ENCODE assay signal across 8 cellular contexts in the genomic region with DNA sequence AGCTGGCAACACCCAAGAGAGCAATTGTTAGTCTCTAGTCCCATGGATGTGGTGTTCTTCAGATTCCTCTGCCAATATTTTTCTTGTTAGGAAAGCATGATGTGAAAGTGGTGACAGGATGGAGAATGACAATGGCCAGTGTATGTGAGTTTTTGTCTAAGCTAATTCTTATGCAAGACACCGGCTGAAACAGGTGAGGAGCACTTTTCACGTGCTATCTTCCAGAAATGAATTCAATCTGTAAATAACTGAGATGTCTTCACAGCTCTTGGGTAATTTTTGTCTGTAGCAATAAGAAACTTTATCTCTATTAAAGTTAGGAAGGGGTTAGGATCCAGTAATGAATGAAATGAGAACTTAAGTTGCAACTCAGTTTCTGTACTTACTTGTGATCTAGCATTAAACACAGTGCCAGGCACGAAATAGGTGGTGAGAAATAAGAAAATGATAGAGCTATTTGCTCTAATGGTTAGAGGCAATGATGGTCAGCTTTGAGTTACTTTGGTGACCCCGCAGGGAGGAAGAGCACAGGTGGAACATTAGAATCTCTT. TPM values are rescaled to one million over a fixed set of nuclear protein-coding genes. Genes with fewer than 3 reads are reported as not detected.
A peak's percentile ranks its signal among the peaks of the same experiment; 100 is the strongest.
DNase-seq lines count a peak whose midpoint lies in the region; ATAC-seq, FAIRE-seq and TF ChIP-seq lines count a peak whose summit lies in the region.

No MANE protein-coding gene starts in this region.

- TF ChIP-seq CTCF in Panc1 (IDR thresholded peaks at IDR 0.05), result no peak
- TF ChIP-seq CTCF in fibroblast of lung (conservative IDR thresholded peaks at IDR 0.05 in 1 of 2, IDR thresholded peaks at IDR 0.05 in 1 of 2; ENCODE audit: low read depth in 1 of 2, low read length in 2 of 2), result no peak
- no peak for TF ChIP-seq CTCF in retinal pigment epithelial cell (conservative IDR thresholded peaks at IDR 0.05; ENCODE audit: low read depth, low read length)

- peaks cover 37% of the 10 kb centered on the region for H3K4me1 ChIP-seq in Panc1 (ENCODE audit: control insufficient read depth, insufficient read depth, low read length)
- peaks cover 4% of the 10 kb centered on the region for H3K4me1 ChIP-seq in fibroblast of lung (ENCODE audit: control insufficient read depth, extremely low read depth, insufficient read depth, low read length)

- H3K36me3 ChIP-seq in Panc1 (ENCODE audit: control insufficient read depth, insufficient read depth, low read length) (no peaks in the 10 kb centered on the region; the same call in none of the 2 replicates), fibroblast of lung (ENCODE audit: control insufficient read depth, insufficient read depth, low read length) (no peaks in the 10 kb centered on the region)

- H3K27ac ChIP-seq in Panc1 (ENCODE audit: low read length) (peak overlapping the region; percentile 96), fibroblast of lung (ENCODE audit: insufficient read depth, low read length) (peak overlapping the region; percentile 63)

- H3K9ac ChIP-seq in fibroblast of lung (ENCODE audit: insufficient read depth, low read length), result peak overlapping the region; percentile 75

- peak; percentile 17 for FAIRE-seq in GM12892 (lab: Jason Lieb, UNC)

- H4K20me1 ChIP-seq in fibroblast of lung (ENCODE audit: control insufficient read depth, extremely low read depth, insufficient read depth, low read length), result no peaks in the 10 kb centered on the region

- TF ChIP-seq POLR2A in GM12892 (IDR thresholded peaks at IDR 0.05; ENCODE audit: low read depth, low read length) (no peak), GM18505 (IDR thresholded peaks at IDR 0.05; ENCODE audit: borderline replicate concordance, extremely low read depth, insufficient read depth, insufficient read length) (no peak)

- no peak for DNase-seq in GM12892 (ENCODE audit: insufficient read length)
- no peak for DNase-seq in Panc1 (ENCODE audit: low read depth, low spot score)
- DNase-seq in fibroblast of lung (ENCODE audit: low read depth in 2 of 2), result no peak
- no peak for DNase-seq in retinal pigment epithelial cell (ENCODE audit: low read depth)
- no peak for DNase-seq in NCI-H1105 treated with DMSO at 0.1 percent for 48 hours (lab: John Stamatoyannopoulos, UW)

- intact Hi-C loops in Panc1 (cut with micrococcal nuclease; ENCODE audit: unreplicated experiment), result loop anchor here (10.0 kb wide), 1 partner anchor 147 kb away; no protein-coding TSS in a partner anchor

- H3K9me3 ChIP-seq in Panc1 (ENCODE audit: control insufficient read depth, insufficient read depth, low read depth, low read length), result no peaks in the 10 kb centered on the region
- no peaks in the 10 kb centered on the region for H3K9me3 ChIP-seq in fibroblast of lung (ENCODE audit: control insufficient read depth, insufficient read depth, low read depth, low read length)

- ATAC-seq in Panc1 (no peak), HG03565 (IDR thresholded peaks at IDR 0.05; ENCODE audit: unreplicated experiment) (no peak), GM21529 (IDR thresholded peaks at IDR 0.05; ENCODE audit: unreplicated experiment) (no peak), GM18505 (IDR thresholded peaks at IDR 0.05; ENCODE audit: unreplicated experiment) (no peak)

- POLR2A ChIA-PET in Panc1 (lab: Charles Lee), result interaction anchor here (0.6 kb wide), 1 partner anchor 247 kb away, joined by 5 read pairs; no protein-coding TSS in a partner anchor

- CTCF ChIA-PET in Panc1 (lab: Charles Lee), result no interaction called here

- H3K27me3 ChIP-seq in Panc1 (ENCODE audit: control insufficient read depth, insufficient read depth, low read length) (no peaks in the 10 kb centered on the region), fibroblast of lung (ENCODE audit: control insufficient read depth, insufficient read depth, low read length) (no peaks in the 10 kb centered on the region)

- H3K4me2 ChIP-seq in fibroblast of lung (ENCODE audit: extremely low read depth, insufficient read depth, low read length), result peak overlapping the region; percentile 97

- in situ Hi-C loops in Panc1 (cut with HindIII; ENCODE audit: low pct_unique_long_range_greater_than_20kb, low sequenced_read_pairs), result no loop called here

- H2AFZ ChIP-seq in fibroblast of lung (ENCODE audit: low read length), result peak overlapping the region; percentile 95

- TSS peak; percentile 76 for BruUV-seq in Panc1 (replicated peaks; lab: Mats Ljungman, UMichigan)

- H3K4me3 ChIP-seq in Panc1 (ENCODE audit: low read depth in 2 of 2, low read length in 2 of 2), result peak overlapping the region; percentile 97 to 98
- H3K4me3 ChIP-seq in fibroblast of lung (replicated peaks in 1 of 4; ENCODE audit: control extremely low read depth in 1 of 4, insufficient read depth in 1 of 4, low read depth in 3 of 4, low read length in 4 of 4), result peak overlapping the region; percentile 67 to 79 (median 74)
- H3K4me3 ChIP-seq in retinal pigment epithelial cell (ENCODE audit: low read length), result peak overlapping the region; percentile 68

- peaks cover 3% of the 10 kb centered on the region for H3K79me2 ChIP-seq in fibroblast of lung (ENCODE audit: control insufficient read depth, insufficient read depth, low read length)

RNA-seq across cellular contexts. Expression of gene AGPS, which starts 0.7 kb away (rescaled TPM):
- 25.4 TPM for polyA plus RNA-seq in GM12892 (2012; ENCODE audit: missing spikeins)
- total RNA-seq in Panc1 (2021; ENCODE audit: unreplicated experiment) (68.7 TPM), fibroblast of lung (18.0 and 22.1 TPM in 2 replicates)
- 35.7 TPM for polyA plus RNA-seq in Panc1 (2012; ENCODE audit: insufficient read length)
- 12.8 and 15.9 TPM in 2 replicates for polyA plus RNA-seq in fibroblast of lung
- 11.0 and 12.9 TPM in 2 replicates for polyA plus RNA-seq in fibroblast of lung (2012)
- 0.63 and 3.1 TPM in 2 replicates for polyA minus RNA-seq in fibroblast of lung (ENCODE audit: low replicate concordance)
